1 cellular context compared by ENCODE assay signal in genomic region chr7:116211913-116212596, GRCh38.
TF ChIP-seq lines count a peak whose summit lies in the region.

No MANE protein-coding gene starts in this region.

TF ChIP-seq in K562, 482 proteins besides CTCF, POLR2A, EP300 and RAD21 (continued from another document and continues in another):
- TF ChIP-seq THAP12 (CRISPR knock-in tag; IDR thresholded peaks at IDR 0.05) (no peak), PBX2 (CRISPR knock-in tag; IDR thresholded peaks at IDR 0.05; ENCODE audit: low read depth) (no peak), PBX2 (tag; conservative IDR thresholded peaks at IDR 0.05; ENCODE audit: low read depth) (peak; percentile 67), ARID4B (CRISPR knock-in tag; IDR thresholded peaks at IDR 0.05) (no peak), NR0B1 (IDR thresholded peaks at IDR 0.05; ENCODE audit: partially characterized antibody) (no peak), HDGF (IDR thresholded peaks at IDR 0.05) (no peak), DIDO1 (tag; IDR thresholded peaks at IDR 0.05; ENCODE audit: low read depth) (no peak), ARNT (IDR thresholded peaks at IDR 0.05) (no peak), THRA (IDR thresholded peaks at IDR 0.05) (no peak), VEZF1 (CRISPR knock-in tag; IDR thresholded peaks at IDR 0.05) (0 out of 2 replicates have a peak, but pooled peaks have one; percentile 9), EP400 (IDR thresholded peaks at IDR 0.05) (peak; percentile 13), ZC3H11A (IDR thresholded peaks at IDR 0.05; ENCODE audit: low read depth, low read length) (no peak), MAX (CRISPR knock-in tag; IDR thresholded peaks at IDR 0.05) (no peak), ZBTB40 (IDR thresholded peaks at IDR 0.05) (peak; percentile 64), ZBTB40 (CRISPR knock-in tag; IDR thresholded peaks at IDR 0.05) (no peak), TAF1 (IDR thresholded peaks at IDR 0.05; ENCODE audit: control insufficient read depth, extremely low read depth, insufficient read depth, low read length, severe bottlenecking) (no peak), STAG1 (CRISPR knock-in tag; IDR thresholded peaks at IDR 0.05; ENCODE audit: borderline replicate concordance) (no peak), PHF20 (IDR thresholded peaks at IDR 0.05; ENCODE audit: partially characterized antibody) (no peak)
